ENCODE assay signal across 1 cellular context in genomic region chr6:119966484-119966883, GRCh38.
TF ChIP-seq lines count a peak whose summit lies in the region.

No MANE protein-coding gene starts in this region.

TF ChIP-seq in SK-N-SH, 30 proteins besides CTCF, POLR2A, EP300 and RAD21 (continued from another document):
- no peak for TF ChIP-seq REST (IDR thresholded peaks at IDR 0.05; ENCODE audit: low read depth, low read length)
- no peak for TF ChIP-seq MXI1 (IDR thresholded peaks at IDR 0.05; ENCODE audit: low read depth, low read length)
- no peak for TF ChIP-seq SMC3 (IDR thresholded peaks at IDR 0.05; ENCODE audit: low read depth, low read length)
- TF ChIP-seq NFIC (IDR thresholded peaks at IDR 0.05; ENCODE audit: borderline replicate concordance) = no peak
- no peak for TF ChIP-seq MAX (IDR thresholded peaks at IDR 0.05; ENCODE audit: low read depth)
- TF ChIP-seq GABPA (IDR thresholded peaks at IDR 0.05; ENCODE audit: low read depth) = no peak
- no peak for TF ChIP-seq RFX5 (IDR thresholded peaks at IDR 0.05; ENCODE audit: low read length)
- no peak for TF ChIP-seq ELF1 (IDR thresholded peaks at IDR 0.05)
- no peak for TF ChIP-seq TEAD4 (IDR thresholded peaks at IDR 0.05; ENCODE audit: borderline replicate concordance, insufficient read depth)
- no peak for TF ChIP-seq FOXM1 (IDR thresholded peaks at IDR 0.05; ENCODE audit: low read depth)
- no peak for TF ChIP-seq RCOR1 (IDR thresholded peaks at IDR 0.05; ENCODE audit: low read length)
- TF ChIP-seq MEF2A (IDR thresholded peaks at IDR 0.05; ENCODE audit: borderline replicate concordance, low read depth) = no peak
- TF ChIP-seq FOXJ3 (CRISPR knock-in tag; IDR thresholded peaks at IDR 0.05) = no peak
